8 cellular contexts compared by ENCODE assay signal in the genomic region with DNA sequence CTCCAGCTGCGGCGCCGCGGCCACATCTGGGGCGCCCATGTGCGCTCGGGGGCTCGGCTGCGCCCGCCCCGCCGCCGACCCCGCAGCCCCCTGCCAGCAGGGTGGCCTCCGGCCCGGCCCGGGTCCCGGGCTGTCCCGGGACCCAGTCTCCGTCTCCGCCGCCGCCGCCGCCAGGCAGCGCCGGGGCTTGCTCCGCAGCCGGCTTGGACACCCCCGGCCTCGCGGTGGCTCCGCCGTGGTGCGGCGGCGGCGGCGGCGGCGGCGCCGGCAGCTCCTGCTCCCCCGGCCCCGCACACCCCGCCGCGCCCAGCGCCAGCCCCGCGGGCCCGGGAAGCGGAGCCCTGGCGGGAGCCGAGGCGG. TPM values are rescaled to one million over a fixed set of nuclear protein-coding genes. Genes with fewer than 3 reads are reported as not detected.
A peak's percentile ranks its signal among the peaks of the same experiment; 100 is the strongest.
DNase-seq lines count a peak whose midpoint lies in the region; ATAC-seq and TF ChIP-seq lines count a peak whose summit lies in the region.

No MANE protein-coding gene starts in this region.

- H3K27me3 Mint-ChIP-seq in activated naive CD8-positive, alpha-beta T cell treated with anti-CD3 and anti-CD28 coated beads, Interleukin-2, amount 10 ng/mL, durations not matched to agents 7 days and 5 days = peaks cover 42% of the 10 kb centered on the region
- peaks cover 42% of the 10 kb centered on the region for H3K27me3 Mint-ChIP-seq in neural progenitor cell (ENCODE audit: insufficient read depth, low read depth)

- TF ChIP-seq CTCF in neural progenitor cell (IDR thresholded peaks at IDR 0.05) = no peak

- H3K27ac ChIP-seq in neural progenitor cell = no peak overlapping the region

- no peak overlapping the region for H3K27ac Mint-ChIP-seq in activated naive CD8-positive, alpha-beta T cell treated with anti-CD3 and anti-CD28 coated beads, Interleukin-2, amount 10 ng/mL, durations not matched to agents 7 days and 5 days
- no peak overlapping the region for H3K27ac Mint-ChIP-seq in neural progenitor cell

- POLR2A ChIA-PET in activated naive CD8-positive, alpha-beta T cell treated with anti-CD3 and anti-CD28 coated beads, Interleukin-2, amount 10 ng/mL, durations not matched to agents 7 days and 5 days (lab: Charles Lee) = interaction anchor here (0.8 to 2.1 kb wide), 10 partner anchors 8 to 563 kb away, joined by 3 to 7 read pairs (median 4); a partner anchor contains a TSS

- no peaks in the 10 kb centered on the region for H3K36me3 ChIP-seq in neural progenitor cell

- H3K36me3 Mint-ChIP-seq in activated naive CD8-positive, alpha-beta T cell treated with anti-CD3 and anti-CD28 coated beads, Interleukin-2, amount 10 ng/mL, durations not matched to agents 7 days and 5 days = peaks cover 3% of the 10 kb centered on the region
- no peaks in the 10 kb centered on the region for H3K36me3 Mint-ChIP-seq in neural progenitor cell

- no peak for DNase-seq in activated naive CD8-positive, alpha-beta T cell treated with anti-CD3 and anti-CD28 coated beads, Interleukin-2, amount 10 ng/mL, durations not matched to agents 7 days and 5 days
- DNase-seq in neural progenitor cell (ENCODE audit: low spot score) (no peak), ACHN (no peak), iPS-NIHi11 (ENCODE audit: low spot score) (no peak)
- DNase-seq in activated effector memory CD4-positive, alpha-beta T cell treated with anti-CD3 and anti-CD28 coated beads, Interleukin-2, amount 50 U/mL, for 16 hours = no peak
- DNase-seq in stimulated activated CD4-positive, alpha-beta T cell treated with anti-CD3 and anti-CD28 coated beads, Interleukin-1b, Interleukin-23, amount 100 ng/mL, for 48 hours = no peak

- H3K9me3 ChIP-seq in neural progenitor cell (ENCODE audit: low read depth) = no peaks in the 10 kb centered on the region

- peaks cover 78% of the 10 kb centered on the region for H3K27me3 ChIP-seq in neural progenitor cell

- H3K4me2 ChIP-seq in neural progenitor cell = peak overlapping the region; percentile 87

- H3F3A ChIP-seq in neural progenitor cell (ENCODE audit: low read depth) = peaks cover 24% of the 10 kb centered on the region

- H3K4me1 Mint-ChIP-seq in activated naive CD8-positive, alpha-beta T cell treated with anti-CD3 and anti-CD28 coated beads, Interleukin-2, amount 10 ng/mL, durations not matched to agents 7 days and 5 days = peaks cover 20% of the 10 kb centered on the region
- H3K4me1 Mint-ChIP-seq in neural progenitor cell = peaks cover 26% of the 10 kb centered on the region

- H4K20me1 ChIP-seq in neural progenitor cell (ENCODE audit: low read depth) = peaks cover 32% of the 10 kb centered on the region

- in situ Hi-C loops in ACHN (cut with HindIII; ENCODE audit: low pct_ligation_motif_present, low pct_unique_long_range_greater_than_20kb, low sequenced_read_pairs) = no loop called here

- peak overlapping the region; percentile 59 for H3K4me3 ChIP-seq in neural progenitor cell

- H3K4me1 ChIP-seq in neural progenitor cell = peaks cover 22% of the 10 kb centered on the region

- peak overlapping the region; percentile 77 for H2AFZ ChIP-seq in neural progenitor cell (replicated peaks)

- no peaks in the 10 kb centered on the region for H3K79me2 ChIP-seq in neural progenitor cell (ENCODE audit: low read depth)

- ATAC-seq in GM18519 (IDR thresholded peaks at IDR 0.05; ENCODE audit: low FRiP score, unreplicated experiment) = peak; percentile 28
- ATAC-seq in HG02763 (IDR thresholded peaks at IDR 0.05; ENCODE audit: unreplicated experiment) = peak; percentile 29
- ATAC-seq in activated naive CD8-positive, alpha-beta T cell treated with anti-CD3 and anti-CD28 coated beads, Interleukin-2, amount 10 ng/mL, durations not matched to agents 7 days and 5 days (ENCODE audit: low read depth) = peak; percentile 8

- H3K4me3 Mint-ChIP-seq in activated naive CD8-positive, alpha-beta T cell treated with anti-CD3 and anti-CD28 coated beads, Interleukin-2, amount 10 ng/mL, durations not matched to agents 7 days and 5 days = peak overlapping the region; percentile 78
- no peak overlapping the region for H3K4me3 Mint-ChIP-seq in neural progenitor cell

- H3K9me3 Mint-ChIP-seq in activated naive CD8-positive, alpha-beta T cell treated with anti-CD3 and anti-CD28 coated beads, Interleukin-2, amount 10 ng/mL, durations not matched to agents 7 days and 5 days = no peaks in the 10 kb centered on the region
- no peaks in the 10 kb centered on the region for H3K9me3 Mint-ChIP-seq in neural progenitor cell

- no peak overlapping the region for H3K9ac ChIP-seq in neural progenitor cell

RNA-seq across cellular contexts. Expression of a gene that starts 0.2 kb away (rescaled TPM):
- total RNA-seq in activated naive CD8-positive, alpha-beta T cell treated with anti-CD3 and anti-CD28 coated beads, Interleukin-2, amount 10 ng/mL, durations not matched to agents 7 days and 5 days = 1 to 10 TPM; 2.3 to 3.0 TPM
- 0.06 TPM in 1 of 2 replicates, not detected in the other for total RNA-seq in neural progenitor cell (ENCODE audit: low replicate concordance)
